ENCODE assay signal across 30 cellular contexts in genomic region chr11:99814738-99815137, GRCh38.
DNase-seq lines count a peak whose midpoint lies in the region; FAIRE-seq and TF ChIP-seq lines count a peak whose summit lies in the region.
"Had no signal": no experiment of that assay in that cellular context is flagged by ENCODE, and none has a peak within 500 bp of the region (broad histone marks: within the 10 kb centered on the region; RNA-seq: fewer than 3 reads in every experiment).

No MANE protein-coding gene starts in this region.

- H3K4me3 Mint-ChIP-seq in neural progenitor cell, result no peak overlapping the region
- H3K4me3 Mint-ChIP-seq: activated CD8-positive, alpha-beta T cell treated with anti-CD3 and anti-CD28 coated beads, Interleukin-2, amount 10 ng/mL, durations not matched to agents 7 days and 5 days; CD14-positive monocyte; immature natural killer cell; stimulated activated naive B cell treated with anti-CD40 and anti-IgM and Interleukin-4, amounts not matched to agents 10 μg/mL and 1 μg/mL and 100 μg/mL, for 72 hours had no signal

- H3K4me3 ChIP-seq in MM.1S (ENCODE audit: low read length) (no peak overlapping the region), bronchial epithelial cell (ENCODE audit: low read depth, low read length) (no peak overlapping the region), neural progenitor cell (no peak overlapping the region)
- H3K4me3 ChIP-seq: body of pancreas, gastrocnemius medialis, left lung, right atrium auricular region had no signal

- H3K27me3 ChIP-seq in MM.1S (replicated peaks; ENCODE audit: insufficient read depth, low read length) (no peaks in the 10 kb centered on the region), bronchial epithelial cell (ENCODE audit: control insufficient read depth, insufficient read depth, low read length) (no peaks in the 10 kb centered on the region), neural progenitor cell (no peaks in the 10 kb centered on the region)
- H3K27me3 ChIP-seq: body of pancreas, gastrocnemius medialis, left lung, right atrium auricular region had no signal

- H3K36me3 ChIP-seq in MM.1S (replicated peaks; ENCODE audit: insufficient read depth, low read length) (no peaks in the 10 kb centered on the region), bronchial epithelial cell (ENCODE audit: control insufficient read depth, insufficient read depth, low read length) (no peaks in the 10 kb centered on the region), neural progenitor cell (no peaks in the 10 kb centered on the region)
- H3K36me3 ChIP-seq: gastrocnemius medialis, left lung, right atrium auricular region had no signal

- H3F3A ChIP-seq in MM.1S (ENCODE audit: insufficient read depth, low read length) (no peaks in the 10 kb centered on the region), neural progenitor cell (ENCODE audit: low read depth) (no peaks in the 10 kb centered on the region)

- H3K9ac ChIP-seq in MM.1S (ENCODE audit: low read length) (no peak overlapping the region), neural progenitor cell (no peak overlapping the region)

- no peaks in the 10 kb centered on the region for H3K9me3 ChIP-seq in MM.1S (replicated peaks; ENCODE audit: insufficient read depth, low read length)
- H3K9me3 ChIP-seq in neural progenitor cell (ENCODE audit: low read depth), result no peaks in the 10 kb centered on the region
- H3K9me3 ChIP-seq: body of pancreas, gastrocnemius medialis, right atrium auricular region had no signal

- no peaks in the 10 kb centered on the region for H3K27me3 Mint-ChIP-seq in neural progenitor cell (ENCODE audit: insufficient read depth, low read depth)
- H3K27me3 Mint-ChIP-seq: stimulated activated naive B cell treated with anti-CD40 and anti-IgM and Interleukin-4, amounts not matched to agents 10 μg/mL and 1 μg/mL and 100 μg/mL, for 72 hours had no signal

- TF ChIP-seq CTCF in MM.1S (IDR thresholded peaks at IDR 0.05; ENCODE audit: low read length) (0 out of 2 replicates have a peak, but pooled peaks have one; percentile 3), bronchial epithelial cell (IDR thresholded peaks at IDR 0.05; ENCODE audit: insufficient read depth, low read length, severe bottlenecking) (no peak), neural progenitor cell (IDR thresholded peaks at IDR 0.05) (peak; percentile 11)

- H3K27ac ChIP-seq in MM.1S (ENCODE audit: low read length) (no peak overlapping the region), neural progenitor cell (no peak overlapping the region)
- H3K27ac ChIP-seq: 22Rv1, body of pancreas, gastrocnemius medialis, left lung, right atrium auricular region had no signal

- H3K27ac Mint-ChIP-seq in neural progenitor cell, result no peak overlapping the region
- H3K27ac Mint-ChIP-seq: activated CD8-positive, alpha-beta T cell treated with anti-CD3 and anti-CD28 coated beads, Interleukin-2, amount 10 ng/mL, durations not matched to agents 7 days and 5 days; CD14-positive monocyte; immature natural killer cell; stimulated activated naive B cell treated with anti-CD40 and anti-IgM and Interleukin-4, amounts not matched to agents 10 μg/mL and 1 μg/mL and 100 μg/mL, for 72 hours had no signal

- H3K79me2 ChIP-seq in MM.1S (ENCODE audit: low read length) (no peaks in the 10 kb centered on the region), neural progenitor cell (ENCODE audit: low read depth) (no peaks in the 10 kb centered on the region)

- peaks cover 2% of the 10 kb centered on the region for H3K9me3 Mint-ChIP-seq in neural progenitor cell

- no peaks in the 10 kb centered on the region for H3K9me2 ChIP-seq in MM.1S (replicated peaks; ENCODE audit: insufficient read depth, low read length)

- no peaks in the 10 kb centered on the region for H3K36me3 Mint-ChIP-seq in neural progenitor cell
- H3K36me3 Mint-ChIP-seq: CD14-positive monocyte; stimulated activated naive B cell treated with anti-CD40 and anti-IgM and Interleukin-4, amounts not matched to agents 10 μg/mL and 1 μg/mL and 100 μg/mL, for 72 hours had no signal

- DNase-seq in DMS53 (lab: John Stamatoyannopoulos, UW), result peak; percentile 28
- no peak for DNase-seq in DMS53 treated with DMSO at 0.1 percent for 48 hours (lab: John Stamatoyannopoulos, UW; ENCODE audit: unreplicated experiment)
- no peak for DNase-seq in MM.1S
- DNase-seq in bronchial epithelial cell (ENCODE audit: low read depth), result no peak
- no peak for DNase-seq in neural progenitor cell (ENCODE audit: low spot score)
- DNase-seq in HCEC 1CT, result no peak
- no peak for DNase-seq in NCI-H1417 (lab: John Stamatoyannopoulos, UW)
- no peak for DNase-seq in CD1c-positive myeloid dendritic cell (ENCODE audit: extremely low spot score)
- DNase-seq: activated CD4-positive, alpha-beta T cell treated with anti-CD3 and anti-CD28 coated beads for 4 hours; activated CD8-positive, alpha-beta T cell treated with anti-CD3 and anti-CD28 coated beads, Interleukin-2, amount 10 ng/mL, durations not matched to agents 7 days and 5 days; activated naive CD4-positive, alpha-beta T cell treated with anti-CD3 and anti-CD28 coated beads, Interleukin-2, amount 50 U/mL, for 16 hours; body of pancreas; cerebellar nuclear complex; gastrocnemius medialis; H7; immature natural killer cell; Kasumi-1; left lung; NCI-H187 treated with DMSO at 0.1 percent for 48 hours; NCI-H524 treated with DMSO at 0.1 percent for 48 hours; posterior cingulate gyrus; SHP77 treated with DMSO at 0.1 percent for 48 hours; small intestine; stimulated activated naive B cell treated with anti-CD40 and anti-IgM and Interleukin-4, amounts not matched to agents 10 μg/mL and 1 μg/mL and 100 μg/mL, for 72 hours; substantia nigra; trophoblast cell had no signal

- H4K20me1 ChIP-seq in MM.1S (ENCODE audit: insufficient read depth, low read length) (no peaks in the 10 kb centered on the region), neural progenitor cell (ENCODE audit: low read depth) (no peaks in the 10 kb centered on the region)

- H3K4me1 ChIP-seq in MM.1S (ENCODE audit: low read length) (no peaks in the 10 kb centered on the region), neural progenitor cell (no peaks in the 10 kb centered on the region)
- H3K4me1 ChIP-seq: body of pancreas, gastrocnemius medialis, left lung, right atrium auricular region had no signal

- peak; percentile 58 for FAIRE-seq in bronchial epithelial cell (lab: Jason Lieb, UNC)
- FAIRE-seq: RCC 7860, small intestine had no signal

- no peaks in the 10 kb centered on the region for H3K4me1 Mint-ChIP-seq in neural progenitor cell
- H3K4me1 Mint-ChIP-seq: CD14-positive monocyte; immature natural killer cell; stimulated activated naive B cell treated with anti-CD40 and anti-IgM and Interleukin-4, amounts not matched to agents 10 μg/mL and 1 μg/mL and 100 μg/mL, for 72 hours had no signal

- no peak overlapping the region for H3K4me2 ChIP-seq in MM.1S (ENCODE audit: low read depth, low read length)
- no peak overlapping the region for H3K4me2 ChIP-seq in neural progenitor cell

- H2AFZ ChIP-seq in MM.1S (ENCODE audit: low read length) (no peak overlapping the region), neural progenitor cell (replicated peaks) (no peak overlapping the region)
